ENCODE assay signal across 14 cellular contexts in the genomic region with DNA sequence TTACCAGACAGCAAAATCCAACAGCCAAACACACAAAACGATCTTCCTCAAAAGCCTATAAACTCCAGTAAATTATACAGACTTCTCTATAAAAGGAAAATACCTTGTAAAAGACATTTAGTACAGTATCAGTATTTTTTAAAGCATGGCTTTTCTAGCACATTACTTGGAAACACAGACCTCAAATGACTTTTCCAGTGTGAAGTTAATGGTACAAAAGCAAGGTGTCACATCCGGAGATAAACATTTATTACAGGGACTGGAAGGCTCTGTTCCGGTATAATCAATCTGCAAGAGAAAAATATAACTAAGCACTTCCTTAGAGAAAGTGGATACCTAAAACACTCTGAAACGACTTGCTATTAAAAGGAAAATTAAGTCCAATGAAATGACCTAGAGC. TPM values are rescaled to one million over a fixed set of nuclear protein-coding genes. Genes with fewer than 3 reads are reported as not detected.
A peak's percentile ranks its signal among the peaks of the same experiment; 100 is the strongest.
DNase-seq lines count a peak whose midpoint lies in the region; ATAC-seq, FAIRE-seq and TF ChIP-seq lines count a peak whose summit lies in the region.
"Had no signal": no experiment of that assay in that cellular context is flagged by ENCODE, and none has a peak within 500 bp of the region (broad histone marks: within the 10 kb centered on the region; RNA-seq: fewer than 3 reads in every experiment).

No MANE protein-coding gene starts in this region.

- H3K36me3 Mint-ChIP-seq in CD8-positive, alpha-beta T cell: peaks cover 35% of the 10 kb centered on the region
- H3K36me3 Mint-ChIP-seq in endothelial cell (ENCODE audit: low read depth, unreplicated experiment) (peaks cover 25% of the 10 kb centered on the region), mesothelial cell of epicardium (peaks cover 23% of the 10 kb centered on the region), progenitor cell of endocrine pancreas (ENCODE audit: insufficient read depth) (peaks cover 21% of the 10 kb centered on the region)

- WGBS in HUES64: 68% methylated on average over 4 of the region's 4 CpGs

- CTCF ChIA-PET in CD8-positive, alpha-beta T cell (lab: Charles Lee): interaction anchor here (0.6 to 3.8 kb wide), 12 partner anchors 8 to 295 kb away, joined by 3 to 25 read pairs (median 4); no protein-coding TSS in a partner anchor

- H3K27ac Mint-ChIP-seq in CD8-positive, alpha-beta T cell: peak overlapping the region; percentile 27
- H3K27ac Mint-ChIP-seq in endothelial cell (ENCODE audit: unreplicated experiment) (peak overlapping the region; percentile 24), mesothelial cell of epicardium (peak overlapping the region; percentile 79), progenitor cell of endocrine pancreas (no peak overlapping the region)
- H3K27ac Mint-ChIP-seq: activated T-helper 2 cell treated with anti-CD3 and anti-CD28 coated beads, Interferon-gamma antibody, Interleukin-2, Interleukin-4, amounts not matched to agents 10 μg/mL and 5 μg/mL and 100 μg/mL, durations not matched to agents 14 hours and 24 hours and 36 hours had no signal

- H3K9me3 ChIP-seq in CD8-positive, alpha-beta T cell (ENCODE audit: low read length): no peaks in the 10 kb centered on the region
- H3K9me3 ChIP-seq in HUES64 (ENCODE audit: insufficient read depth, low read depth, low read length): peaks cover 7% of the 10 kb centered on the region

- H3K4me1 ChIP-seq in CD8-positive, alpha-beta T cell (ENCODE audit: insufficient read depth, low read length): peaks cover 20% of the 10 kb centered on the region
- peaks cover 23% of the 10 kb centered on the region for H3K4me1 ChIP-seq in HUES64 (ENCODE audit: insufficient read depth, low read length)

- POLR2A ChIA-PET in CD8-positive, alpha-beta T cell (lab: Charles Lee): interaction anchor here (1.0 to 1.4 kb wide), 3 partner anchors 12 to 23 kb away, joined by 3 to 6 read pairs (median 3); no protein-coding TSS in a partner anchor

- H3K9me3 Mint-ChIP-seq in CD8-positive, alpha-beta T cell: no peaks in the 10 kb centered on the region
- H3K9me3 Mint-ChIP-seq in endothelial cell (ENCODE audit: unreplicated experiment) (no peaks in the 10 kb centered on the region), mesothelial cell of epicardium (peaks cover 19% of the 10 kb centered on the region), progenitor cell of endocrine pancreas (ENCODE audit: low read depth) (peaks cover 2% of the 10 kb centered on the region)
- H3K9me3 Mint-ChIP-seq: activated T-helper 2 cell treated with anti-CD3 and anti-CD28 coated beads, Interferon-gamma antibody, Interleukin-2, Interleukin-4, amounts not matched to agents 10 μg/mL and 5 μg/mL and 100 μg/mL, durations not matched to agents 14 hours and 24 hours and 36 hours had no signal

- FAIRE-seq in GM12891 (lab: Jason Lieb, UNC): no peak

- no peak overlapping the region for H3K27ac ChIP-seq in CD8-positive, alpha-beta T cell (ENCODE audit: low read depth, low read length)
- peak overlapping the region; percentile 81 for H3K27ac ChIP-seq in HUES64 (ENCODE audit: low read depth, low read length)
- H3K27ac ChIP-seq: KMS-11 had no signal

- TF ChIP-seq POLR2A in GM12891 (IDR thresholded peaks at IDR 0.05; ENCODE audit: low read depth, low read length): no peak

- no peak overlapping the region for H3K4me3 Mint-ChIP-seq in CD8-positive, alpha-beta T cell
- H3K4me3 Mint-ChIP-seq in endothelial cell (ENCODE audit: unreplicated experiment): no peak overlapping the region
- H3K4me3 Mint-ChIP-seq in mesothelial cell of epicardium: no peak overlapping the region
- no peak overlapping the region for H3K4me3 Mint-ChIP-seq in progenitor cell of endocrine pancreas (ENCODE audit: low read depth)

- H3K4me1 Mint-ChIP-seq in CD8-positive, alpha-beta T cell (ENCODE audit: low read depth): peaks cover 49% of the 10 kb centered on the region
- H3K4me1 Mint-ChIP-seq in endothelial cell (ENCODE audit: unreplicated experiment) (peaks cover 5% of the 10 kb centered on the region), mesothelial cell of epicardium (peaks cover 21% of the 10 kb centered on the region), progenitor cell of endocrine pancreas (ENCODE audit: low read depth) (peaks cover 21% of the 10 kb centered on the region)

- intact Hi-C loops in CD8-positive, alpha-beta T cell (cut with DNase I, micrococcal nuclease): loop anchor here (2.0 to 10.0 kb wide), 3 partner anchors 29 to 280 kb away; no protein-coding TSS in a partner anchor

- peak overlapping the region; percentile 59 for H3K9ac ChIP-seq in HUES64 (ENCODE audit: low read depth, low read length)
- H3K9ac ChIP-seq: KMS-11 had no signal

- no peaks in the 10 kb centered on the region for H3K27me3 ChIP-seq in CD8-positive, alpha-beta T cell (ENCODE audit: insufficient read depth, low read length)
- H3K27me3 ChIP-seq in HUES64 (ENCODE audit: insufficient read depth, low read length): no peaks in the 10 kb centered on the region

- peaks cover under 1% of the 10 kb centered on the region for H3K36me3 ChIP-seq in CD8-positive, alpha-beta T cell (ENCODE audit: insufficient read depth, low read length)
- peaks cover 43% of the 10 kb centered on the region for H3K36me3 ChIP-seq in HUES64 (ENCODE audit: insufficient read depth, low read length)

- H3K27me3 Mint-ChIP-seq in CD8-positive, alpha-beta T cell (ENCODE audit: low read depth): no peaks in the 10 kb centered on the region
- H3K27me3 Mint-ChIP-seq in endothelial cell (ENCODE audit: unreplicated experiment): peaks cover 2% of the 10 kb centered on the region
- no peaks in the 10 kb centered on the region for H3K27me3 Mint-ChIP-seq in mesothelial cell of epicardium (ENCODE audit: low read depth)
- no peaks in the 10 kb centered on the region for H3K27me3 Mint-ChIP-seq in progenitor cell of endocrine pancreas

- H3K4me3 ChIP-seq in CD8-positive, alpha-beta T cell (ENCODE audit: low read depth, low read length): no peak overlapping the region
- peak overlapping the region; percentile 20; the same call in 1 of the 2 replicates for H3K4me3 ChIP-seq in HUES64 (ENCODE audit: low read length)

- ATAC-seq in CD8-positive, alpha-beta T cell: no peak
- no peak for ATAC-seq in GM18867 (IDR thresholded peaks at IDR 0.05; ENCODE audit: unreplicated experiment)

- no peak for TF ChIP-seq CTCF in CD8-positive, alpha-beta T cell (IDR thresholded peaks at IDR 0.05)
- no peak for TF ChIP-seq CTCF in endothelial cell (IDR thresholded peaks at IDR 0.05; ENCODE audit: unreplicated experiment)
- TF ChIP-seq CTCF in mesothelial cell of epicardium (IDR thresholded peaks at IDR 0.05; ENCODE audit: unreplicated experiment): no peak
- no peak for TF ChIP-seq CTCF in progenitor cell of endocrine pancreas (IDR thresholded peaks at IDR 0.05; ENCODE audit: unreplicated experiment)

- DNase-seq in CD8-positive, alpha-beta T cell: no peak
- no peak for DNase-seq in endothelial cell (ENCODE audit: low spot score)
- no peak for DNase-seq in mesothelial cell of epicardium (ENCODE audit: low spot score in 2 of 2, unreplicated experiment in 2 of 2)
- DNase-seq in progenitor cell of endocrine pancreas (ENCODE audit: low spot score, unreplicated experiment): no peak
- no peak for DNase-seq in GM12891 (ENCODE audit: insufficient read length, low spot score)
- no peak for DNase-seq in HUDEP-2 (lab: John Stamatoyannopoulos, UW; ENCODE audit: unreplicated experiment in 76 of 76)
- DNase-seq: activated CD4-positive, CD25-positive, alpha-beta regulatory T cell treated with anti-CD3 and anti-CD28 coated beads, Interleukin-2, amount 50 U/mL, for 72 hours; NCI-H2081 treated with DMSO at 0.1 percent for 48 hours; retina; stimulated activated naive CD8-positive, alpha-beta T cell treated with anti-CD3 and anti-CD28 coated beads, Interleukin-15, Interleukin-2, amounts not matched to agents 100 U/mL and 50 U/mL, for 24 hours had no signal

TF ChIP-seq in GM12891, 5 proteins besides CTCF, POLR2A, EP300 and RAD21:
- no peak for TF ChIP-seq POLR2AphosphoS5 (IDR thresholded peaks at IDR 0.05; ENCODE audit: low read depth, low read length)
- no peak for TF ChIP-seq PAX5 (IDR thresholded peaks at IDR 0.05; ENCODE audit: insufficient read depth, low read length, severe bottlenecking)
- TF ChIP-seq POU2F2 (IDR thresholded peaks at IDR 0.05; ENCODE audit: low read depth, low read length): no peak
- no peak for TF ChIP-seq SPI1 (IDR thresholded peaks at IDR 0.05; ENCODE audit: low read depth, low read length)
- TF ChIP-seq TAF1 (IDR thresholded peaks at IDR 0.05; ENCODE audit: low read depth, low read length): no peak
TF ChIP-seq in GM12891: peak in this region for 0.

RNA-seq across cellular contexts. Expression of a gene that starts 17.1 kb away (rescaled TPM):
- 10 to 100 TPM; 19.4 to 27.1 TPM for total RNA-seq in CD8-positive, alpha-beta T cell
- 42.0 TPM for polyA plus RNA-seq in HUES64 (2013, experiment 1 of 2)
- 47.5 TPM for polyA plus RNA-seq in HUES64 (2013, experiment 2 of 2)
- total RNA-seq in endothelial cell (ENCODE audit: unreplicated experiment) (99.4 TPM), mesothelial cell of epicardium (87.6 to 95.3 TPM (median 90.1 TPM) in 3 replicates), progenitor cell of endocrine pancreas (74.4 and 77.2 TPM in 2 replicates)
- polyA plus RNA-seq in GM12891 (2012; ENCODE audit: low read depth, missing spikeins): 35.4 TPM

RNA-seq across cellular contexts. Expression of a gene that starts 23.9 kb away (rescaled TPM):
- 100 to 1,000 TPM; 221 to 229 TPM for total RNA-seq in CD8-positive, alpha-beta T cell
- polyA plus RNA-seq in HUES64 (2013, experiment 1 of 2): 230 TPM
- 208 TPM for polyA plus RNA-seq in HUES64 (2013, experiment 2 of 2)
- total RNA-seq in endothelial cell (ENCODE audit: unreplicated experiment) (341 TPM), mesothelial cell of epicardium (232 to 260 TPM (median 245 TPM) in 3 replicates), progenitor cell of endocrine pancreas (311 and 314 TPM in 2 replicates)
- 391 TPM for polyA plus RNA-seq in GM12891 (2012; ENCODE audit: low read depth, missing spikeins)
